In genomic region chr5:64612349-64612961, GRCh38 we compare ENCODE assay signal across 8 cellular contexts.
DNase-seq lines count a peak whose midpoint lies in the region; ATAC-seq and TF ChIP-seq lines count a peak whose summit lies in the region.

No MANE protein-coding gene starts in this region.

- DNase-seq in AG09309 (ENCODE audit: low read depth): peak; percentile 24
- DNase-seq in Karpas-422: peak; percentile 79
- DNase-seq in foreskin keratinocyte: peak in 1 of 2 donors; percentile 53
- DNase-seq in progenitor cell of endocrine pancreas (ENCODE audit: low spot score, unreplicated experiment): no peak
- DNase-seq in GM19238 (ENCODE audit: insufficient read length, low spot score): no peak

- H3K4me1 ChIP-seq in Karpas-422 (ENCODE audit: low read length): no peaks in the 10 kb centered on the region
- H3K4me1 ChIP-seq in foreskin keratinocyte: no peaks in the 10 kb centered on the region

- H3K27me3 ChIP-seq in Karpas-422 (ENCODE audit: low read length) (no peaks in the 10 kb centered on the region), foreskin keratinocyte (peaks cover 48% of the 10 kb centered on the region)

- H3K27ac ChIP-seq in Karpas-422 (ENCODE audit: low read length): no peak overlapping the region
- no peak overlapping the region for H3K27ac ChIP-seq in foreskin keratinocyte

- TF ChIP-seq CTCF in AG09309 (IDR thresholded peaks at IDR 0.05; ENCODE audit: control insufficient read depth, insufficient read depth, low read depth, low read length, missing control alignments) (peak; percentile 76), GM12875 (IDR thresholded peaks at IDR 0.05; ENCODE audit: borderline replicate concordance, insufficient read depth, low read depth, low read length) (peak; percentile 42; the same call in 1 of the 2 replicates), foreskin keratinocyte (conservative IDR thresholded peaks at IDR 0.05) (peak; percentile 91), progenitor cell of endocrine pancreas (IDR thresholded peaks at IDR 0.05; ENCODE audit: unreplicated experiment) (peak; percentile 85)

- H3K9me2 ChIP-seq in Karpas-422 (replicated peaks; ENCODE audit: insufficient read depth, low read length): no peaks in the 10 kb centered on the region

- no peaks in the 10 kb centered on the region for H3K36me3 ChIP-seq in Karpas-422 (ENCODE audit: insufficient read depth, low read length)

- H2AFZ ChIP-seq in Karpas-422 (ENCODE audit: low read length): no peak overlapping the region

- H3K4me1 Mint-ChIP-seq in progenitor cell of endocrine pancreas (ENCODE audit: low read depth): peaks cover 23% of the 10 kb centered on the region

- no peaks in the 10 kb centered on the region for H3K27me3 Mint-ChIP-seq in progenitor cell of endocrine pancreas

- H4K20me1 ChIP-seq in Karpas-422 (ENCODE audit: insufficient read depth, low read depth, low read length): no peaks in the 10 kb centered on the region

- H3K9me3 Mint-ChIP-seq in progenitor cell of endocrine pancreas (ENCODE audit: low read depth): no peaks in the 10 kb centered on the region

- H3K4me3 ChIP-seq in AG09309 (ENCODE audit: control insufficient read depth, low read depth, low read length): no peak overlapping the region
- H3K4me3 ChIP-seq in GM12875 (ENCODE audit: low read depth, low read length): no peak overlapping the region
- no peak overlapping the region for H3K4me3 ChIP-seq in Karpas-422 (ENCODE audit: low read length)

- no peaks in the 10 kb centered on the region for H3K79me2 ChIP-seq in Karpas-422 (ENCODE audit: low read length)

- no peak overlapping the region for H3K4me3 Mint-ChIP-seq in progenitor cell of endocrine pancreas (ENCODE audit: low read depth)

- H3K27ac Mint-ChIP-seq in progenitor cell of endocrine pancreas: no peak overlapping the region

- no peaks in the 10 kb centered on the region for H3K9me3 ChIP-seq in Karpas-422 (ENCODE audit: low read length)

- no peak overlapping the region for H3K4me2 ChIP-seq in Karpas-422 (ENCODE audit: low read depth, low read length, poor library complexity, severe bottlenecking)

- no peak overlapping the region for H3K9ac ChIP-seq in Karpas-422 (ENCODE audit: low read length)

- ATAC-seq in SK-N-SH treated with all-trans-retinoic acid at 6 μM for 48 hours: peak; percentile 84
- ATAC-seq in foreskin keratinocyte: peak; percentile 62
- no peak for ATAC-seq in GM19397 (IDR thresholded peaks at IDR 0.05; ENCODE audit: unreplicated experiment)

- H3K36me3 Mint-ChIP-seq in progenitor cell of endocrine pancreas (ENCODE audit: insufficient read depth): no peaks in the 10 kb centered on the region

TF ChIP-seq in SK-N-SH treated with all-trans-retinoic acid at 6 μM for 48 hours, 23 proteins besides CTCF, POLR2A, EP300 and RAD21:
- TF ChIP-seq ZNF565 (CRISPR knock-in tag; conservative IDR thresholded peaks at IDR 0.05; ENCODE audit: low read depth) (no peak), TCF4 (CRISPR knock-in tag; IDR thresholded peaks at IDR 0.05; ENCODE audit: borderline replicate concordance) (no peak), ZNF70 (CRISPR knock-in tag; IDR thresholded peaks at IDR 0.05) (no peak), ZC3H10 (CRISPR knock-in tag; IDR thresholded peaks at IDR 0.05) (no peak), BACH2 (CRISPR knock-in tag; IDR thresholded peaks at IDR 0.05; ENCODE audit: borderline replicate concordance) (no peak), SNAI2 (CRISPR knock-in tag; IDR thresholded peaks at IDR 0.05) (no peak), ESRRG (CRISPR knock-in tag; IDR thresholded peaks at IDR 0.05) (no peak), ARNTL (CRISPR knock-in tag; IDR thresholded peaks at IDR 0.05; ENCODE audit: borderline replicate concordance, low read depth) (no peak), CSDC2 (CRISPR knock-in tag; IDR thresholded peaks at IDR 0.05) (no peak)

Comparison
In these comparisons a context has a peak if more than half of its experiments do, and no peak if none do; other contexts are left out.
1. DNase-seq: peak in AG09309 (single experiment) and Karpas-422 (single experiment); none in progenitor cell of endocrine pancreas (single experiment) and GM19238 (single experiment).
2. Peak in every context shown above with its lines, with median percentiles within 50 percentile points of each other: CTCF ChIP-seq.